7 cellular contexts compared by ENCODE assay signal in the genomic region with DNA sequence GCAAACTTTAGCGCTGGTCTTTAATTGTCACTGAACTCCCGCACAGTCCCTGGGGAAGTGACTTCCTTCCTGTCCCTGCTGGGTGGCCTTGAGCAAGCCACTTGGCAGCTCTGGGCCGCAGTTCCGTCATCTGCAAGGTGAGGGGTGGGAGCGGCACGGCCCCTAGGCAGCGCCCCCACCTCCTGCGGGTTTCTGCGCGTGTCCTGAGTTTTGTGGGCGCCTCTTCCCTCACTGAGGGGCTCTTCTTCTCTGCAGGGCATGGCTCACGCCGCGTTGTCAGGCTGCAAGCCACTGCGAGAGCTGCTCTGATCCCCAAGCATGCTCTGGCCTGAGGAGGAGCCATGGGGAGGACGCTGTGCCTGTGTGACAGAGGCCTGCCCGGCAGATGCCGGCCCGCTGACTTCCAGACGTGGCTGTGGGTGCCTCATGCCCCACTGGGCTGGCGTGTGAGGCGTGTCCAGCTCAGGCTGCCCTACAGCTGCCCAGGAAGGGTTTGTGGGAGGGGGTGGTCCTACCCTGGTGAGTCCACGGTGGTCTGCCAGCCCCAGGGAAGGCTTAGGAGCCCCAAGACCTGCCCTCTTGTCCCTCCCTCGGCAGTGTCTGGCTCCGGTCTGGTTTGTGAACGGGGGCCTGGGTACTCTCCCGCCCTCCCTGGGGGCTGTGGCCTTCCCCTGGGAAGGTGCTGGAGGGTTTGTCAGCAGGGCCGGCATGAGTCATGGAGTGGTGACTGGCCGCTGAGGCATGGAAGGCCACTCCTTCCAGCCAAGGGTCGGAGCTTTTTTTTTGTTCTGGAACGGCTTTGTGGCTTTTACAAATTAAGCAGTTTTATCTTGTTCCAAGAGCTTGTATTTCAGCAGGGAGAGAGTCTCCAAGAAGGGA.
A peak's percentile ranks its signal among the peaks of the same experiment; 100 is the strongest.
DNase-seq lines count a peak whose midpoint lies in the region; ATAC-seq and TF ChIP-seq lines count a peak whose summit lies in the region.

No MANE protein-coding gene starts in this region.

- H3K27me3 ChIP-seq in tibial nerve, result no peaks in the 10 kb centered on the region

- no peaks in the 10 kb centered on the region for H3K9me3 ChIP-seq in tibial nerve

- H3K4me1 ChIP-seq in tibial nerve, result peaks cover 0 to 93% (median 70%) of the 10 kb centered on the region in 4 donors

- H3K36me3 ChIP-seq in tibial nerve, result no peaks in the 10 kb centered on the region

- ATAC-seq in GM18511 (IDR thresholded peaks at IDR 0.05; ENCODE audit: unreplicated experiment), result no peak

- WGBS in lower leg skin, 2 donors, result 26 to 29% methylated on average over 24 to 31 of the region's 31 CpGs
- 24 to 26% methylated on average over 22 to 26 of the region's 31 CpGs for WGBS in tibial nerve, 2 donors

- TF ChIP-seq CTCF in NB4 (IDR thresholded peaks at IDR 0.05; ENCODE audit: low read depth, low read length), result no peak
- TF ChIP-seq CTCF in choroid plexus epithelial cell (conservative IDR thresholded peaks at IDR 0.05; ENCODE audit: low read depth, low read length), result no peak
- no peak for TF ChIP-seq CTCF in lower leg skin (IDR thresholded peaks at IDR 0.05)
- no peak for TF ChIP-seq CTCF in tibial nerve (IDR thresholded peaks at IDR 0.05)

- DNase-seq in NB4 (ENCODE audit: low read depth) (peak; percentile 95), choroid plexus epithelial cell (ENCODE audit: low read depth) (peak; percentile 98), lower leg skin (ENCODE audit: low spot score in 2 of 2) (peak; percentile 81 to 96), tibial nerve (ENCODE audit: low spot score in 2 of 2) (peak; percentile 76 to 77), Ammon's horn (ENCODE audit: low spot score) (no peak)

- peak overlapping the region; percentile 87 for H3K4me3 ChIP-seq in NB4 (ENCODE audit: low read depth, low read length)
- H3K4me3 ChIP-seq in choroid plexus epithelial cell (ENCODE audit: low read depth, low read length), result peak overlapping the region; percentile 53
- no peak overlapping the region for H3K4me3 ChIP-seq in lower leg skin (ENCODE audit: low read depth, poor library complexity, severe bottlenecking)
- peak overlapping the region in 3 of 4 donors; percentile 30 to 54 (median 32) for H3K4me3 ChIP-seq in tibial nerve

- TF ChIP-seq POLR2A in GM19099 (IDR thresholded peaks at IDR 0.05; ENCODE audit: extremely low read depth, insufficient read length, low read depth) (peak; percentile 47), NB4 (IDR thresholded peaks at IDR 0.05; ENCODE audit: extremely low read depth, insufficient read length) (no peak), lower leg skin (IDR thresholded peaks at IDR 0.05) (no peak), tibial nerve (IDR thresholded peaks at IDR 0.05) (no peak)

- peak overlapping the region; percentile 86 to 97 (median 91) for H3K27ac ChIP-seq in tibial nerve

- intact Hi-C loops in lower leg skin (cut with DNase I; ENCODE audit: low total_unique reads), result no loop called here

- TF ChIP-seq EP300 in tibial nerve (IDR thresholded peaks at IDR 0.05), result peak in 1 of 2 donors; percentile 95
